ENCODE assay signal across 15 cellular contexts in the genomic region with DNA sequence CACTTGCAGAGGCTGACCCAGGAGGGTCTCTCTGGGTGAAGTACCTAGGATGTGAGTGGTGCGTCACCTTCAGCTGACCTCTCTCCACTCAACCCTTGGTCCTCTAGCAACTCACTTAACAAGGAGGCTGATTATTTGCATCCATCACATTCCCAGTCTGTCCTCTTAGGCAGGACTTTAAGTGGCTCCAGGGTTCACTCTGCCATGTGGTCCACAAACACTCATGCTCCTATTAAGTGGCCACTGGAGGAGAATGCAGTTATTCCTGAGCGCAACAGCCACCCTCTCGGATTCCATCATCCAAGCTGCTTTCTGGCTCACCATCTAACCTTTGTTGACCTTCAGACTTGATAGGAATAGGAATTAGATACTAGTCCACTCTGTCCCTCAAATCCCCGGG.
DNase-seq lines count a peak whose midpoint lies in the region; ATAC-seq and TF ChIP-seq lines count a peak whose summit lies in the region.
"Had no signal": no experiment of that assay in that cellular context is flagged by ENCODE, and none has a peak within 500 bp of the region (broad histone marks: within the 10 kb centered on the region; RNA-seq: fewer than 3 reads in every experiment).

No MANE protein-coding gene starts in this region.

- no peak overlapping the region for H4K91ac ChIP-seq in IMR-90 (ENCODE audit: insufficient read depth, low read depth, low read length)

- H3K36me3 ChIP-seq in IMR-90 (ENCODE audit: control insufficient read depth, insufficient read depth, low read length) (no peaks in the 10 kb centered on the region), lower lobe of right lung (no peaks in the 10 kb centered on the region), OCI-LY7 (ENCODE audit: insufficient read depth, low read length) (no peaks in the 10 kb centered on the region)
- H3K36me3 ChIP-seq: HAP-1 had no signal

- H4K20me1 ChIP-seq in IMR-90 (ENCODE audit: insufficient read depth, low read length) (no peaks in the 10 kb centered on the region), OCI-LY7 (ENCODE audit: insufficient read depth, low read length) (no peaks in the 10 kb centered on the region)

- H3K9me2 ChIP-seq in OCI-LY7 (ENCODE audit: insufficient read depth, low read length) = no peaks in the 10 kb centered on the region

- H3K27ac ChIP-seq in IMR-90 (ENCODE audit: insufficient read depth, low read length) (no peak overlapping the region), lower lobe of right lung (no peak overlapping the region), OCI-LY7 (ENCODE audit: low read depth, low read length, poor library complexity, severe bottlenecking) (no peak overlapping the region)
- H3K27ac ChIP-seq: A549, C4-2B, GM23248 had no signal

- H3K4ac ChIP-seq in IMR-90 (ENCODE audit: low read depth, low read length) = no peak overlapping the region

- no peak overlapping the region for H3K14ac ChIP-seq in IMR-90 (replicated peaks; ENCODE audit: low read depth, low read length)

- H3K4me3 ChIP-seq in IMR-90 (ENCODE audit: insufficient read depth, low read depth, low read length) (no peak overlapping the region), lower lobe of right lung (no peak overlapping the region), OCI-LY7 (ENCODE audit: low read depth, low read length, poor library complexity, severe bottlenecking) (no peak overlapping the region)
- H3K4me3 ChIP-seq: A549, GM23248, HAP-1 had no signal

- no peaks in the 10 kb centered on the region for H3K79me2 ChIP-seq in OCI-LY7 (ENCODE audit: insufficient read depth, low read depth, low read length)

- no peak overlapping the region for H2BK5ac ChIP-seq in IMR-90 (ENCODE audit: low read depth, low read length, poor library complexity, severe bottlenecking)

- intact Hi-C loops in IMR-90 (cut with micrococcal nuclease) = loop anchor here (10.0 kb wide), 1 partner anchor 343 kb away; no protein-coding TSS in a partner anchor
- intact Hi-C loops in lower lobe of right lung (cut with DNase I) = no loop called here
- intact Hi-C loops in OCI-LY7 (cut with micrococcal nuclease; ENCODE audit: unreplicated experiment) = loop anchor here (10.0 kb wide), 2 partner anchors 517 to 573 kb away; no protein-coding TSS in a partner anchor

- CTCF ChIA-PET in IMR-90 (lab: Yijun Ruan, JAX) (no interaction called here), OCI-LY7 (lab: Charles Lee; ENCODE audit: unreplicated experiment) (no interaction called here)

- no peak overlapping the region for H2AK5ac ChIP-seq in IMR-90 (ENCODE audit: low read depth, low read length)

- no peak overlapping the region for H3K18ac ChIP-seq in IMR-90 (ENCODE audit: low read depth, low read length)

- H2AFZ ChIP-seq in IMR-90 (replicated peaks; ENCODE audit: low read length, poor library complexity) (no peak overlapping the region), OCI-LY7 (ENCODE audit: low read length) (no peak overlapping the region)
- H2AFZ ChIP-seq: GM23248 had no signal

- peak overlapping the region; percentile 32 for H2AK9ac ChIP-seq in IMR-90 (replicated peaks; ENCODE audit: low read depth, low read length, poor library complexity)

- ATAC-seq in IMR-90 (ENCODE audit: low read depth) (no peak), lower lobe of right lung (peak; percentile 56 to 65), HG03565 (IDR thresholded peaks at IDR 0.05; ENCODE audit: unreplicated experiment) (no peak)
- ATAC-seq: A549 had no signal

- H3K23ac ChIP-seq in IMR-90 (ENCODE audit: low read depth, low read length) = no peak overlapping the region

- DNase-seq in IMR-90 (no peak), NCI-H510A (lab: John Stamatoyannopoulos, UW) (peak; percentile 57), lower lobe of right lung (no peak), NCI-H187 treated with DMSO at 0.1 percent for 48 hours (lab: John Stamatoyannopoulos, UW) (no peak), OCI-LY7 (ENCODE audit: low spot score) (no peak)
- DNase-seq: AML-193; Caco-2; CD4-positive, alpha-beta T cell; DMS79 treated with DMSO at 0.1 percent for 48 hours; GF-D8; GM23248 had no signal

- TF ChIP-seq RAD21 in IMR-90 (IDR thresholded peaks at IDR 0.05; ENCODE audit: low read length) = no peak

- no peak overlapping the region for H4K8ac ChIP-seq in IMR-90 (ENCODE audit: low read depth in 2 of 2, low read length in 2 of 2)

- no TSS peak for BruUV-seq in IMR-90 (replicated peaks; lab: Mats Ljungman, UMichigan)
- BruUV-seq in OCI-LY7 (replicated peaks; lab: Mats Ljungman, UMichigan) = no TSS peak

- H3K56ac ChIP-seq in IMR-90 (ENCODE audit: extremely low read depth, insufficient read depth, low read length) = no peak overlapping the region

- no peaks in the 10 kb centered on the region for H3K4me1 ChIP-seq in IMR-90 (ENCODE audit: control insufficient read depth, insufficient read depth, low read length)
- H3K4me1 ChIP-seq in lower lobe of right lung = no peaks in the 10 kb centered on the region
- no peaks in the 10 kb centered on the region for H3K4me1 ChIP-seq in OCI-LY7 (ENCODE audit: insufficient read depth, low read length, poor library complexity, severe bottlenecking)
- H3K4me1 ChIP-seq: A549, Caco-2, HAP-1 had no signal

- H3K9me3 ChIP-seq in IMR-90 (ENCODE audit: control insufficient read depth, insufficient read depth, low read length) = no peaks in the 10 kb centered on the region
- no peaks in the 10 kb centered on the region for H3K9me3 ChIP-seq in lower lobe of right lung
- no peaks in the 10 kb centered on the region for H3K9me3 ChIP-seq in OCI-LY7 (ENCODE audit: low read length)
- H3K9me3 ChIP-seq: A549, Caco-2, HAP-1 had no signal

- H4K5ac ChIP-seq in IMR-90 (ENCODE audit: low read depth, low read length) = no peak overlapping the region

- TF ChIP-seq POLR2A in IMR-90 (IDR thresholded peaks at IDR 0.05; ENCODE audit: low read depth, low read length) = no peak

- H2BK20ac ChIP-seq in IMR-90 (ENCODE audit: low read depth, low read length) = no peak overlapping the region

- H3K79me1 ChIP-seq in IMR-90 (ENCODE audit: low read depth in 1 of 2, low read length in 2 of 2) = no peaks in the 10 kb centered on the region

- in situ Hi-C loops in IMR-90 (cut with MboI; ENCODE audit: low sequenced_read_pairs) = loop anchor here (10.0 kb wide), 2 partner anchors 517 to 573 kb away; no protein-coding TSS in a partner anchor

- TF ChIP-seq CTCF in IMR-90 (conservative IDR thresholded peaks at IDR 0.05; ENCODE audit: low read depth, low read length) (no peak), lower lobe of right lung (IDR thresholded peaks at IDR 0.05) (no peak), OCI-LY7 (conservative IDR thresholded peaks at IDR 0.05; ENCODE audit: low read length) (no peak)

- H2BK15ac ChIP-seq in IMR-90 (ENCODE audit: low read depth, low read length) = no peak overlapping the region

- no CpG with 5 or more reads among the region's 4 CpGs for WGBS in IMR-90 (ENCODE audit: extremely low coverage in 2 of 2, insufficient read length in 1 of 2), 2 experiments

- no peak overlapping the region for H2BK120ac ChIP-seq in IMR-90 (ENCODE audit: low read depth, low read length)

- dilution Hi-C loops in IMR-90 (cut with HindIII; ENCODE audit: low sequenced_read_pairs, unreplicated experiment) = no loop called here

- no peaks in the 10 kb centered on the region for H3K9me1 ChIP-seq in IMR-90 (ENCODE audit: insufficient read depth, low read length)

- POLR2A ChIA-PET in IMR-90 (lab: Charles Lee; ENCODE audit: unreplicated experiment) (no interaction called here), OCI-LY7 (lab: Charles Lee) (no interaction called here)

- H3K4me2 ChIP-seq in IMR-90 (ENCODE audit: low read depth, low read length) (no peak overlapping the region), OCI-LY7 (ENCODE audit: low read length) (no peak overlapping the region)
- H3K4me2 ChIP-seq: A549 had no signal

- H3K9ac ChIP-seq in IMR-90 (ENCODE audit: low read depth, low read length) = no peak overlapping the region
- H3K9ac ChIP-seq: GM23248 had no signal

- H3K27me3 ChIP-seq in IMR-90 (ENCODE audit: control insufficient read depth, insufficient read depth, low read length) = peaks cover 2% of the 10 kb centered on the region; the same call in 1 of the 2 replicates
- no peaks in the 10 kb centered on the region for H3K27me3 ChIP-seq in lower lobe of right lung (ENCODE audit: low read depth)

TF ChIP-seq in IMR-90, 13 proteins besides CTCF, POLR2A, EP300 and RAD21:
- TF ChIP-seq MAZ (IDR thresholded peaks at IDR 0.05; ENCODE audit: borderline replicate concordance, low read depth, low read length) (no peak), MXI1 (IDR thresholded peaks at IDR 0.05; ENCODE audit: borderline replicate concordance, low read depth, low read length) (no peak), NFE2L2 (IDR thresholded peaks at IDR 0.05; ENCODE audit: low read depth, low read length) (no peak)

Comparison
In these comparisons a context has a peak if more than half of its experiments do, and no peak if none do; other contexts are left out.
1. ATAC-seq: peak in lower lobe of right lung (2 of 2); none in IMR-90 (single experiment) and HG03565 (single experiment).